7 cellular contexts compared by ENCODE assay signal in genomic region chr1:209793711-209794110, GRCh38. TPM values are rescaled to one million over a fixed set of nuclear protein-coding genes. Genes with fewer than 3 reads are reported as not detected.
"Had no signal": no experiment of that assay in that cellular context is flagged by ENCODE, and none has a peak within 500 bp of the region (broad histone marks: within the 10 kb centered on the region; RNA-seq: fewer than 3 reads in every experiment).

No MANE protein-coding gene starts in this region.

RNA-seq across cellular contexts. Expression of gene IRF6, which starts 12.2 kb away (rescaled TPM):
- total RNA-seq: OCI-LY7, SJCRH30, SJSA1, SK-MEL-5 had no signal

RNA-seq across cellular contexts. Expression of gene TRAF3IP3, which starts 37.9 kb away (rescaled TPM):
- total RNA-seq: PC-3, PC-9, RPMI7951, SJSA1 had no signal
